8 cellular contexts compared by ENCODE assay signal in genomic region chr22:17638432-17639237, GRCh38. TPM values are rescaled to one million over a fixed set of nuclear protein-coding genes. Genes with fewer than 3 reads are reported as not detected.
DNase-seq lines count a peak whose midpoint lies in the region; ATAC-seq, FAIRE-seq and TF ChIP-seq lines count a peak whose summit lies in the region.

Gene BCL2L13, plus strand, starts transcription at chr22:17638757. Its CDS starts 16,955 bp downstream, at chr22:17655712.

- no peaks in the 10 kb centered on the region; the same call in none of the 2 replicates for H3K9me3 ChIP-seq in AG04450 (ENCODE audit: control insufficient read depth, insufficient read depth, low read length)
- no peaks in the 10 kb centered on the region for H3K9me3 ChIP-seq in small intestine (ENCODE audit: control insufficient read depth, low read depth)

- TF ChIP-seq CTCF in AG04450 (IDR thresholded peaks at IDR 0.05; ENCODE audit: low read depth, low read length) (no peak), WTC11 (IDR thresholded peaks at IDR 0.05) (no peak), bronchial epithelial cell (IDR thresholded peaks at IDR 0.05; ENCODE audit: insufficient read depth, low read length, severe bottlenecking) (peak; percentile 10)

- peaks cover 10% of the 10 kb centered on the region for H3K4me1 Mint-ChIP-seq in WTC11

- no peaks in the 10 kb centered on the region for H3K27me3 Mint-ChIP-seq in WTC11 (ENCODE audit: low read depth)

- CTCF ChIA-PET in AG04450 (lab: Charles Lee): interaction anchor here (0.8 kb wide), 2 partner anchors 80 to 101 kb away, joined by 3 read pairs; no protein-coding TSS in a partner anchor
- CTCF ChIA-PET in WTC11 (lab: Charles Lee): interaction anchor here (0.6 to 1.2 kb wide), 6 partner anchors 80 to 543 kb away, joined by 3 to 5 read pairs (median 4); no protein-coding TSS in a partner anchor

- 0% methylated on average over 57 to 68 of the region's 68 CpGs for WGBS in small intestine, 3 donors

- no peaks in the 10 kb centered on the region for H3K9me3 Mint-ChIP-seq in WTC11

- no peaks in the 10 kb centered on the region for H3K27me3 ChIP-seq in AG04450 (ENCODE audit: control insufficient read depth, insufficient read depth, low read length)
- no peaks in the 10 kb centered on the region for H3K27me3 ChIP-seq in bronchial epithelial cell (ENCODE audit: control insufficient read depth, insufficient read depth, low read length)
- H3K27me3 ChIP-seq in small intestine (ENCODE audit: control insufficient read depth in 2 of 2, insufficient read depth in 2 of 2, low read length in 2 of 2): no peaks in the 10 kb centered on the region

- H3K36me3 ChIP-seq in bronchial epithelial cell (ENCODE audit: control insufficient read depth, insufficient read depth, low read length): peaks cover 1% of the 10 kb centered on the region
- no peaks in the 10 kb centered on the region for H3K36me3 ChIP-seq in small intestine (ENCODE audit: control insufficient read depth in 2 of 2, insufficient read depth in 2 of 2, low read length in 2 of 2)

- H3K4me3 ChIP-seq in AG04450 (ENCODE audit: low read depth, low read length): peak within 1 kb of the TSS; percentile 88
- peak within 1 kb of the TSS; percentile 75 for H3K4me3 ChIP-seq in bronchial epithelial cell (ENCODE audit: low read depth, low read length)
- peak within 1 kb of the TSS; percentile 67 to 74 for H3K4me3 ChIP-seq in small intestine (ENCODE audit: low read depth in 1 of 2, low read length in 2 of 2)

- peak within 1 kb of the TSS; percentile 98 for H3K27ac Mint-ChIP-seq in WTC11

- POLR2A ChIA-PET in AG04450 (lab: Yijun Ruan, JAX) (interaction anchor here (0.8 to 1.1 kb wide), 4 partner anchors 10 to 88 kb away, joined by 3 read pairs; partner anchors contain the start of gene ATP6V1E1), WTC11 (lab: Charles Lee) (no interaction called here)

- H3K27ac ChIP-seq in AG04450 (ENCODE audit: low read depth, low read length) (peak within 1 kb of the TSS; percentile 99), small intestine (ENCODE audit: low read depth in 1 of 2, low read length in 1 of 2) (peak within 1 kb of the TSS; percentile 96 to 99)

- ATAC-seq in GM18873 (IDR thresholded peaks at IDR 0.05; ENCODE audit: low FRiP score, unreplicated experiment) (peak; percentile 70), HG03135 (IDR thresholded peaks at IDR 0.05; ENCODE audit: unreplicated experiment) (peak; percentile 95), WTC11 (peak; percentile 95)

- FAIRE-seq in bronchial epithelial cell (lab: Jason Lieb, UNC) (no peak), small intestine (lab: Jason Lieb, UNC) (no peak)

- peaks cover 12% of the 10 kb centered on the region for H3K36me3 Mint-ChIP-seq in WTC11

- H3K4me1 ChIP-seq in small intestine (ENCODE audit: control insufficient read depth in 2 of 2, insufficient read depth in 1 of 2, low read depth in 1 of 2, low read length in 1 of 2): no peaks in the 10 kb centered on the region

- DNase-seq in AG04450 (ENCODE audit: low read depth, low spot score) (peak; percentile 70), NCI-H226 (peak; percentile 76), WTC11 (ENCODE audit: low spot score) (peak; percentile 94), bronchial epithelial cell (ENCODE audit: low read depth) (peak; percentile 76), iPS-NIHi11 (ENCODE audit: low spot score) (peak; percentile 99), small intestine (peak; percentile 93)

- peak within 1 kb of the TSS; percentile 89 for H3K4me3 Mint-ChIP-seq in WTC11

TF ChIP-seq in WTC11, 78 proteins besides CTCF, POLR2A, EP300 and RAD21 (continues in another document):
- TF ChIP-seq, protein P1, sequence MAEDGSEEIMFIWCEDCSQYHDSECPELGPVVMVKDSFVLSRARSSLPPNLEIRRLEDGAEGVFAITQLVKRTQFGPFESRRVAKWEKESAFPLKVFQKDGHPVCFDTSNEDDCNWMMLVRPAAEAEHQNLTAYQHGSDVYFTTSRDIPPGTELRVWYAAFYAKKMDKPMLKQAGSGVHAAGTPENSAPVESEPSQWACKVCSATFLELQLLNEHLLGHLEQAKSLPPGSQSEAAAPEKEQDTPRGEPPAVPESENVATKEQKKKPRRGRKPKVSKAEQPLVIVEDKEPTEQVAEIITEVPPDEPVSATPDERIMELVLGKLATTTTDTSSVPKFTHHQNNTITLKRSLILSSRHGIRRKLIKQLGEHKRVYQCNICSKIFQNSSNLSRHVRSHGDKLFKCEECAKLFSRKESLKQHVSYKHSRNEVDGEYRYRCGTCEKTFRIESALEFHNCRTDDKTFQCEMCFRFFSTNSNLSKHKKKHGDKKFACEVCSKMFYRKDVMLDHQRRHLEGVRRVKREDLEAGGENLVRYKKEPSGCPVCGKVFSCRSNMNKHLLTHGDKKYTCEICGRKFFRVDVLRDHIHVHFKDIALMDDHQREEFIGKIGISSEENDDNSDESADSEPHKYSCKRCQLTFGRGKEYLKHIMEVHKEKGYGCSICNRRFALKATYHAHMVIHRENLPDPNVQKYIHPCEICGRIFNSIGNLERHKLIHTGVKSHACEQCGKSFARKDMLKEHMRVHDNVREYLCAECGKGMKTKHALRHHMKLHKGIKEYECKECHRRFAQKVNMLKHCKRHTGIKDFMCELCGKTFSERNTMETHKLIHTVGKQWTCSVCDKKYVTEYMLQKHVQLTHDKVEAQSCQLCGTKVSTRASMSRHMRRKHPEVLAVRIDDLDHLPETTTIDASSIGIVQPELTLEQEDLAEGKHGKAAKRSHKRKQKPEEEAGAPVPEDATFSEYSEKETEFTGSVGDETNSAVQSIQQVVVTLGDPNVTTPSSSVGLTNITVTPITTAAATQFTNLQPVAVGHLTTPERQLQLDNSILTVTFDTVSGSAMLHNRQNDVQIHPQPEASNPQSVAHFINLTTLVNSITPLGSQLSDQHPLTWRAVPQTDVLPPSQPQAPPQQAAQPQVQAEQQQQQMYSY (CRISPR knock-in tag; IDR thresholded peaks at IDR 0.05): no peak; the same call in 1 of the 2 replicates
- TF ChIP-seq TP53 (CRISPR knock-in tag; IDR thresholded peaks at IDR 0.05) (no peak), ZNF317 (CRISPR knock-in tag; IDR thresholded peaks at IDR 0.05; ENCODE audit: borderline replicate concordance, low read depth) (0 out of 2 replicates have a peak, but pooled peaks have one; percentile 22), JUN (CRISPR knock-in tag; IDR thresholded peaks at IDR 0.05) (peak; percentile 81; the same call in 1 of the 2 replicates), CREM (CRISPR knock-in tag; IDR thresholded peaks at IDR 0.05) (peak; percentile 88), ZBTB43 (CRISPR knock-in tag; IDR thresholded peaks at IDR 0.05) (peak; percentile 86; the same call in 1 of the 2 replicates), FOXK1 (CRISPR knock-in tag; IDR thresholded peaks at IDR 0.05) (peak; percentile 83), ZNF671 (CRISPR knock-in tag; IDR thresholded peaks at IDR 0.05) (no peak), E2F4 (CRISPR knock-in tag; IDR thresholded peaks at IDR 0.05; ENCODE audit: borderline replicate concordance, low read depth) (0 out of 2 replicates have a peak, but pooled peaks have one; percentile 50), ATF3 (CRISPR knock-in tag; conservative IDR thresholded peaks at IDR 0.05) (no peak), TEAD1 (CRISPR knock-in tag; IDR thresholded peaks at IDR 0.05) (0 out of 2 replicates have a peak, but pooled peaks have one; percentile 61), GABPB1 (CRISPR knock-in tag; IDR thresholded peaks at IDR 0.05) (peak; percentile 77)
- TF ChIP-seq, protein P2, sequence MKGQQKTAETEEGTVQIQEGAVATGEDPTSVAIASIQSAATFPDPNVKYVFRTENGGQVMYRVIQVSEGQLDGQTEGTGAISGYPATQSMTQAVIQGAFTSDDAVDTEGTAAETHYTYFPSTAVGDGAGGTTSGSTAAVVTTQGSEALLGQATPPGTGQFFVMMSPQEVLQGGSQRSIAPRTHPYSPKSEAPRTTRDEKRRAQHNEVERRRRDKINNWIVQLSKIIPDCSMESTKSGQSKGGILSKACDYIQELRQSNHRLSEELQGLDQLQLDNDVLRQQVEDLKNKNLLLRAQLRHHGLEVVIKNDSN (CRISPR knock-in tag; IDR thresholded peaks at IDR 0.05): peak; percentile 65

RNA-seq across cellular contexts. Expression of gene BCL2L13, which starts in this region (rescaled TPM):
- 64.1 and 66.0 TPM in 2 replicates for polyA plus RNA-seq in AG04450 (2011; rRNA removed)
- 76.6 and 85.4 TPM in 2 replicates for polyA minus RNA-seq in AG04450 (2011; rRNA and poly(A)+ RNA removed)
- total RNA-seq in WTC11 (2021): 34.6 to 38.1 TPM (median 36.4 TPM) in 3 replicates
- 48.4 and 54.3 TPM in 2 replicates for total RNA-seq in bronchial epithelial cell
- 10 to 100 TPM; 15.1 to 25.2 (median 16.1) TPM for polyA plus RNA-seq in small intestine

Comparison
In these comparisons a context has a peak if more than half of its experiments do, and no peak if none do; other contexts are left out.
1. Peak in every context shown above with its lines: DNase-seq, ATAC-seq, H3K4me3 ChIP-seq and H3K27ac ChIP-seq.